In the genomic region with DNA sequence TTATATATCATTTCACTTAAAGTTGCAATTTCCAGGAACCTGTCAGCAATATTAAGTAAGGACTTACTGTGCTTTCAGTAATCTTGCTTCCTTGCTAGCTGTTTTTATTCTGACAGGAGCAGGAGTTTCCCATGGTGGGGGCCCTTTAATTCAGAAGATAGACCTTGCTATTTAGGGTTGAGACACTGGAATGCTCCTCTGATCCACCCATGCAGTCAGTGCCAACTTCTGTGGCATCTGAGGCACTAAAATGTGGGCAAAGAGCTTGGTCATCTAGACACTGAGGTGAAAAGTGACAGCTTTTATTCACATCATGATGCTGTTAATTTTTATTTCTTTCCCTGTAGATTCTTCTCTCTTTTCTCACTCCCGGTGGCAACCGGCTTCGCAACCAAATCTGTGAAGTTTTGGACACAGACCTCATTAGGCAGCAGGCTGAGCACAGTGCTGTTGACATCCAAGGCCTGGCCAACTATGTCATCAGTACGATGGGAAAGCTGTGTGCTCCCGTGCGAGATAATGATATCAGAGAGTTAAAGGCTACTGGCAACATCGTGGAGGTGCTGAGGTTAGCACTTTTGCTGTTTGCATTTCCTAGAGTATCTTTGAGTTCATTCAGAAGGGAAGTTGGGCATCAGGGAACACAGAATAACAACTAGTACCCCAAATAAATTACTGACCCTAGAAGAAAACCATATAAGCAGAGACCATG, we compare ENCODE assay signal across 18 cellular contexts. TPM values are rescaled to one million over a fixed set of nuclear protein-coding genes. Genes with fewer than 3 reads are reported as not detected.
DNase-seq lines count a peak whose midpoint lies in the region; ATAC-seq and TF ChIP-seq lines count a peak whose summit lies in the region.
"Had no signal": no experiment of that assay in that cellular context is flagged by ENCODE, and none has a peak within 500 bp of the region (broad histone marks: within the 10 kb centered on the region; RNA-seq: fewer than 3 reads in every experiment).

No MANE protein-coding gene starts in this region.

- H3K9me3 ChIP-seq in CD4-positive, CD25-positive, alpha-beta regulatory T cell (ENCODE audit: control insufficient read depth in 2 of 2, low read length in 2 of 2): no peaks in the 10 kb centered on the region
- H3K9me3 ChIP-seq in neutrophil: no peaks in the 10 kb centered on the region
- no peaks in the 10 kb centered on the region for H3K9me3 ChIP-seq in prostate gland
- H3K9me3 ChIP-seq: BLaER1 treated with 17β-estradiol and CSF1 and Interleukin-3, amounts not matched to agents 10 nM and 100 nM; Peyer's patch had no signal

- H3K4me3 Mint-ChIP-seq in CD4-positive, CD25-positive, alpha-beta regulatory T cell: no peak overlapping the region

- H3K27ac Mint-ChIP-seq in CD4-positive, CD25-positive, alpha-beta regulatory T cell: peak overlapping the region in 2 of 3 donors; percentile 33 to 56

- intact Hi-C loops in left ventricle myocardium superior (cut with micrococcal nuclease): no loop called here
- intact Hi-C loops in prostate gland (cut with DNase I): no loop called here

- H3K4me1 ChIP-seq in CD4-positive, CD25-positive, alpha-beta regulatory T cell (ENCODE audit: control insufficient read depth, insufficient read depth, low read length, poor library complexity, severe bottlenecking): no peaks in the 10 kb centered on the region
- H3K4me1 ChIP-seq in neutrophil (ENCODE audit: control insufficient read depth in 1 of 2, insufficient read depth in 1 of 2, low read depth in 1 of 2, low read length in 1 of 2): peaks cover 0 to 6% of the 10 kb centered on the region in 2 experiments
- no peaks in the 10 kb centered on the region for H3K4me1 ChIP-seq in prostate gland (replicated peaks)
- H3K4me1 ChIP-seq: Peyer's patch had no signal

- H3K4me1 Mint-ChIP-seq in CD4-positive, CD25-positive, alpha-beta regulatory T cell: peaks cover 9 to 38% (median 35%) of the 10 kb centered on the region in 4 donors

- peaks cover 93% of the 10 kb centered on the region for H3K36me3 ChIP-seq in CD4-positive, CD25-positive, alpha-beta regulatory T cell (ENCODE audit: control insufficient read depth, insufficient read depth, low read length)
- H3K36me3 ChIP-seq in neutrophil (peaks cover 99% of the 10 kb centered on the region), prostate gland (peaks cover 0 to 24% of the 10 kb centered on the region in 2 donors)

- no peaks in the 10 kb centered on the region for H3K27me3 Mint-ChIP-seq in CD4-positive, CD25-positive, alpha-beta regulatory T cell

- TF ChIP-seq POLR2A in erythroblast (IDR thresholded peaks at IDR 0.05; ENCODE audit: low read length) (no peak), prostate gland (IDR thresholded peaks at IDR 0.05) (no peak)

- H3K4me3 ChIP-seq in CD4-positive, CD25-positive, alpha-beta regulatory T cell (ENCODE audit: low read depth, low read length): no peak overlapping the region
- H3K4me3 ChIP-seq in neutrophil (ENCODE audit: low read depth in 1 of 2, low read length in 1 of 2) (no peak overlapping the region), prostate gland (no peak overlapping the region)
- H3K4me3 ChIP-seq: BLaER1 treated with 17β-estradiol and CSF1 and Interleukin-3, amounts not matched to agents 10 nM and 100 nM; Peyer's patch had no signal

- TF ChIP-seq CTCF in neutrophil (IDR thresholded peaks at IDR 0.05) (no peak), prostate gland (IDR thresholded peaks at IDR 0.05) (no peak)

- WGBS in prostate gland: 80% methylated on average over 7 of the region's 7 CpGs

- H3K27me3 ChIP-seq in CD4-positive, CD25-positive, alpha-beta regulatory T cell (ENCODE audit: control insufficient read depth, insufficient read depth, low read length): no peaks in the 10 kb centered on the region
- H3K27me3 ChIP-seq in neutrophil (no peaks in the 10 kb centered on the region), prostate gland (replicated peaks; ENCODE audit: insufficient read depth) (no peaks in the 10 kb centered on the region)
- H3K27me3 ChIP-seq: BLaER1 treated with 17β-estradiol and CSF1 and Interleukin-3, amounts not matched to agents 10 nM and 100 nM; Peyer's patch had no signal

- no peak for DNase-seq in CD4-positive, CD25-positive, alpha-beta regulatory T cell
- DNase-seq in erythroblast (lab: John Stamatoyannopoulos, UW) (peak; percentile 25 to 50), left ventricle myocardium superior (peak; percentile 54), NCI-H146 treated with DMSO at 0.1 percent for 48 hours (lab: John Stamatoyannopoulos, UW; ENCODE audit: unreplicated experiment) (no peak), AG08395 (ENCODE audit: low spot score) (no peak), prostate gland (ENCODE audit: low spot score) (no peak)
- DNase-seq: COR-L47, DMS153, EL, H7, MV-4-11, NCI-H1436, NCI-H2081 treated with DMSO at 0.1 percent for 48 hours, NCI-H524, Peyer's patch had no signal

- ATAC-seq in CD4-positive, CD25-positive, alpha-beta regulatory T cell (ENCODE audit: low read depth in 2 of 2): no peak
- ATAC-seq in left ventricle myocardium superior (peak; percentile 86), GM18909 (IDR thresholded peaks at IDR 0.05; ENCODE audit: poor library complexity, unreplicated experiment) (no peak)

- no peaks in the 10 kb centered on the region for H3K9me3 Mint-ChIP-seq in CD4-positive, CD25-positive, alpha-beta regulatory T cell

- no peak overlapping the region for H3K27ac ChIP-seq in CD4-positive, CD25-positive, alpha-beta regulatory T cell (ENCODE audit: insufficient read depth, low read length, poor library complexity, severe bottlenecking)
- H3K27ac ChIP-seq in neutrophil: peak overlapping the region; percentile 15
- no peak overlapping the region for H3K27ac ChIP-seq in prostate gland
- H3K27ac ChIP-seq: BLaER1 treated with 17β-estradiol and CSF1 and Interleukin-3, amounts not matched to agents 10 nM and 100 nM; Peyer's patch had no signal

- H3K36me3 Mint-ChIP-seq in CD4-positive, CD25-positive, alpha-beta regulatory T cell: peaks cover 63% of the 10 kb centered on the region

RNA-seq across cellular contexts. Expression of a gene that starts 18.8 kb away (rescaled TPM):
- 153 TPM for total RNA-seq in CD4-positive, CD25-positive, alpha-beta regulatory T cell
- 10 to 100 TPM; 46.0 to 65.9 (median 64.6) TPM for polyA plus RNA-seq in CD4-positive, CD25-positive, alpha-beta regulatory T cell
- total RNA-seq in left ventricle myocardium superior (104 TPM), prostate gland (10 to 100 TPM; 20.0 to 30.6 TPM)

RNA-seq across cellular contexts. Expression of a gene that starts 36.3 kb away (rescaled TPM):
- 5.2 TPM for total RNA-seq in CD4-positive, CD25-positive, alpha-beta regulatory T cell
- polyA plus RNA-seq in CD4-positive, CD25-positive, alpha-beta regulatory T cell: 1 to 10 TPM; 3.4 to 5.7 (median 4.6) TPM
- total RNA-seq in left ventricle myocardium superior (7.5 TPM), prostate gland (1 to 10 TPM; 8.6 to 9.5 TPM)

Comparison
In these comparisons a context has a peak if more than half of its experiments do, and no peak if none do; other contexts are left out.
1. DNase-seq: peak in erythroblast (2 of 2) and left ventricle myocardium superior (single experiment); none in CD4-positive, CD25-positive, alpha-beta regulatory T cell (0 of 3), NCI-H146 treated with DMSO at 0.1 percent for 48 hours (single experiment), AG08395 (single experiment) and prostate gland (single experiment).